1 cellular context compared by ENCODE assay signal in the genomic region with DNA sequence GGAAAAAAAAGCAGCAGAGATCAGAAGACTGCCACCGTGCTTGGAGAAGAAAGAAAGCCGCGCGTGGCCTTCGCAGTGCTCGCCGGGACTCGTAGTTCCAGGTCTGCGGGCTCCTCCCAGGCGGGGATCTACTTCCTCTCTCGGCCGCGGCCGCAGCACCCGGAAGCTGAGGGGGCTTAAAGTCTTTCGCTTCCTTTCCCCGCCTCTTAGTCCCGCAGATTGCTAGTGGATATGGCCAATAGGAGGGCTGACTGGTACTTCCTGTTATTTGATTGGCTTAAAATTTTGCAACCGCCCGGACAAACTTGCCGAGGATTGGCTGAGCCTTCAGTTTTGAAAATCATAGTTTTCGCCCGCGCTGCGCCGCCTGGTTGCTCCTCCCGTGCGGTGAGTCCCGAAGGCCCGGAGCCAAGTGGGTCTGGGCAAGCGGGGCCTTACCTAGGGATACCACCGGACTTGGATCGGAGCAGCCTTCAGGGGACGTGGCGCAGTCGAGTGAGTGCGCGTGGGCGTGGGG.
TF ChIP-seq lines count a peak whose summit lies in the region.

A gene (plus strand): TSS at position 343 of the 517 bp plus-strand sequence. CDS start 4,151 bp downstream, outside the sequence.

TF ChIP-seq in WTC11, 78 proteins besides CTCF, POLR2A, EP300 and RAD21 (continued from another document):
- TF ChIP-seq, protein P1, sequence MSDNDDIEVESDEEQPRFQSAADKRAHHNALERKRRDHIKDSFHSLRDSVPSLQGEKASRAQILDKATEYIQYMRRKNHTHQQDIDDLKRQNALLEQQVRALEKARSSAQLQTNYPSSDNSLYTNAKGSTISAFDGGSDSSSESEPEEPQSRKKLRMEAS (CRISPR knock-in tag; IDR thresholded peaks at IDR 0.05): peak; percentile 75; the same call in 1 of the 2 replicates
- TF ChIP-seq ZNF219 (CRISPR knock-in tag; IDR thresholded peaks at IDR 0.05; ENCODE audit: borderline replicate concordance): no peak
- TF ChIP-seq SP1 (CRISPR knock-in tag; conservative IDR thresholded peaks at IDR 0.05): no peak
- no peak for TF ChIP-seq HMGA2 (CRISPR knock-in tag; IDR thresholded peaks at IDR 0.05)
- peak; percentile 80 for TF ChIP-seq NFYB (CRISPR knock-in tag; conservative IDR thresholded peaks at IDR 0.05; ENCODE audit: low read depth)
- TF ChIP-seq, protein P2, sequence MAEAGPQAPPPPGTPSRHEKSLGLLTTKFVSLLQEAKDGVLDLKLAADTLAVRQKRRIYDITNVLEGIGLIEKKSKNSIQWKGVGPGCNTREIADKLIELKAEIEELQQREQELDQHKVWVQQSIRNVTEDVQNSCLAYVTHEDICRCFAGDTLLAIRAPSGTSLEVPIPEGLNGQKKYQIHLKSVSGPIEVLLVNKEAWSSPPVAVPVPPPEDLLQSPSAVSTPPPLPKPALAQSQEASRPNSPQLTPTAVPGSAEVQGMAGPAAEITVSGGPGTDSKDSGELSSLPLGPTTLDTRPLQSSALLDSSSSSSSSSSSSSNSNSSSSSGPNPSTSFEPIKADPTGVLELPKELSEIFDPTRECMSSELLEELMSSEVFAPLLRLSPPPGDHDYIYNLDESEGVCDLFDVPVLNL (CRISPR knock-in tag; IDR thresholded peaks at IDR 0.05; ENCODE audit: borderline replicate concordance, low read depth): peak; percentile 98
- TF ChIP-seq, protein P3, sequence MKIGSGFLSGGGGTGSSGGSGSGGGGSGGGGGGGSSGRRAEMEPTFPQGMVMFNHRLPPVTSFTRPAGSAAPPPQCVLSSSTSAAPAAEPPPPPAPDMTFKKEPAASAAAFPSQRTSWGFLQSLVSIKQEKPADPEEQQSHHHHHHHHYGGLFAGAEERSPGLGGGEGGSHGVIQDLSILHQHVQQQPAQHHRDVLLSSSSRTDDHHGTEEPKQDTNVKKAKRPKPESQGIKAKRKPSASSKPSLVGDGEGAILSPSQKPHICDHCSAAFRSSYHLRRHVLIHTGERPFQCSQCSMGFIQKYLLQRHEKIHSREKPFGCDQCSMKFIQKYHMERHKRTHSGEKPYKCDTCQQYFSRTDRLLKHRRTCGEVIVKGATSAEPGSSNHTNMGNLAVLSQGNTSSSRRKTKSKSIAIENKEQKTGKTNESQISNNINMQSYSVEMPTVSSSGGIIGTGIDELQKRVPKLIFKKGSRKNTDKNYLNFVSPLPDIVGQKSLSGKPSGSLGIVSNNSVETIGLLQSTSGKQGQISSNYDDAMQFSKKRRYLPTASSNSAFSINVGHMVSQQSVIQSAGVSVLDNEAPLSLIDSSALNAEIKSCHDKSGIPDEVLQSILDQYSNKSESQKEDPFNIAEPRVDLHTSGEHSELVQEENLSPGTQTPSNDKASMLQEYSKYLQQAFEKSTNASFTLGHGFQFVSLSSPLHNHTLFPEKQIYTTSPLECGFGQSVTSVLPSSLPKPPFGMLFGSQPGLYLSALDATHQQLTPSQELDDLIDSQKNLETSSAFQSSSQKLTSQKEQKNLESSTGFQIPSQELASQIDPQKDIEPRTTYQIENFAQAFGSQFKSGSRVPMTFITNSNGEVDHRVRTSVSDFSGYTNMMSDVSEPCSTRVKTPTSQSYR (CRISPR knock-in tag; IDR thresholded peaks at IDR 0.05): no peak
- TF ChIP-seq, protein P4, sequence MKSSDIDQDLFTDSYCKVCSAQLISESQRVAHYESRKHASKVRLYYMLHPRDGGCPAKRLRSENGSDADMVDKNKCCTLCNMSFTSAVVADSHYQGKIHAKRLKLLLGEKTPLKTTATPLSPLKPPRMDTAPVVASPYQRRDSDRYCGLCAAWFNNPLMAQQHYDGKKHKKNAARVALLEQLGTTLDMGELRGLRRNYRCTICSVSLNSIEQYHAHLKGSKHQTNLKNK (CRISPR knock-in tag; IDR thresholded peaks at IDR 0.05): no peak
- no peak for TF ChIP-seq SOX15 (CRISPR knock-in tag; IDR thresholded peaks at IDR 0.05)
- no peak for TF ChIP-seq KAT7 (CRISPR knock-in tag; IDR thresholded peaks at IDR 0.05; ENCODE audit: borderline replicate concordance)
- TF ChIP-seq, protein P5, sequence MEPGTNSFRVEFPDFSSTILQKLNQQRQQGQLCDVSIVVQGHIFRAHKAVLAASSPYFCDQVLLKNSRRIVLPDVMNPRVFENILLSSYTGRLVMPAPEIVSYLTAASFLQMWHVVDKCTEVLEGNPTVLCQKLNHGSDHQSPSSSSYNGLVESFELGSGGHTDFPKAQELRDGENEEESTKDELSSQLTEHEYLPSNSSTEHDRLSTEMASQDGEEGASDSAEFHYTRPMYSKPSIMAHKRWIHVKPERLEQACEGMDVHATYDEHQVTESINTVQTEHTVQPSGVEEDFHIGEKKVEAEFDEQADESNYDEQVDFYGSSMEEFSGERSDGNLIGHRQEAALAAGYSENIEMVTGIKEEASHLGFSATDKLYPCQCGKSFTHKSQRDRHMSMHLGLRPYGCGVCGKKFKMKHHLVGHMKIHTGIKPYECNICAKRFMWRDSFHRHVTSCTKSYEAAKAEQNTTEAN (CRISPR knock-in tag; IDR thresholded peaks at IDR 0.05): no peak
- TF ChIP-seq MYBL2 (CRISPR knock-in tag; IDR thresholded peaks at IDR 0.05): peak; percentile 99
- no peak for TF ChIP-seq FOXP1 (CRISPR knock-in tag; IDR thresholded peaks at IDR 0.05; ENCODE audit: borderline replicate concordance)
- no peak for TF ChIP-seq GTF2I (CRISPR knock-in tag; conservative IDR thresholded peaks at IDR 0.05)
- TF ChIP-seq JAZF1 (CRISPR knock-in tag; IDR thresholded peaks at IDR 0.05): no peak
- TF ChIP-seq, protein P6, sequence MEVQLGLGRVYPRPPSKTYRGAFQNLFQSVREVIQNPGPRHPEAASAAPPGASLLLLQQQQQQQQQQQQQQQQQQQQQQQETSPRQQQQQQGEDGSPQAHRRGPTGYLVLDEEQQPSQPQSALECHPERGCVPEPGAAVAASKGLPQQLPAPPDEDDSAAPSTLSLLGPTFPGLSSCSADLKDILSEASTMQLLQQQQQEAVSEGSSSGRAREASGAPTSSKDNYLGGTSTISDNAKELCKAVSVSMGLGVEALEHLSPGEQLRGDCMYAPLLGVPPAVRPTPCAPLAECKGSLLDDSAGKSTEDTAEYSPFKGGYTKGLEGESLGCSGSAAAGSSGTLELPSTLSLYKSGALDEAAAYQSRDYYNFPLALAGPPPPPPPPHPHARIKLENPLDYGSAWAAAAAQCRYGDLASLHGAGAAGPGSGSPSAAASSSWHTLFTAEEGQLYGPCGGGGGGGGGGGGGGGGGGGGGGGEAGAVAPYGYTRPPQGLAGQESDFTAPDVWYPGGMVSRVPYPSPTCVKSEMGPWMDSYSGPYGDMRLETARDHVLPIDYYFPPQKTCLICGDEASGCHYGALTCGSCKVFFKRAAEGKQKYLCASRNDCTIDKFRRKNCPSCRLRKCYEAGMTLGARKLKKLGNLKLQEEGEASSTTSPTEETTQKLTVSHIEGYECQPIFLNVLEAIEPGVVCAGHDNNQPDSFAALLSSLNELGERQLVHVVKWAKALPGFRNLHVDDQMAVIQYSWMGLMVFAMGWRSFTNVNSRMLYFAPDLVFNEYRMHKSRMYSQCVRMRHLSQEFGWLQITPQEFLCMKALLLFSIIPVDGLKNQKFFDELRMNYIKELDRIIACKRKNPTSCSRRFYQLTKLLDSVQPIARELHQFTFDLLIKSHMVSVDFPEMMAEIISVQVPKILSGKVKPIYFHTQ (CRISPR knock-in tag; IDR thresholded peaks at IDR 0.05): no peak
- TF ChIP-seq, protein P7, sequence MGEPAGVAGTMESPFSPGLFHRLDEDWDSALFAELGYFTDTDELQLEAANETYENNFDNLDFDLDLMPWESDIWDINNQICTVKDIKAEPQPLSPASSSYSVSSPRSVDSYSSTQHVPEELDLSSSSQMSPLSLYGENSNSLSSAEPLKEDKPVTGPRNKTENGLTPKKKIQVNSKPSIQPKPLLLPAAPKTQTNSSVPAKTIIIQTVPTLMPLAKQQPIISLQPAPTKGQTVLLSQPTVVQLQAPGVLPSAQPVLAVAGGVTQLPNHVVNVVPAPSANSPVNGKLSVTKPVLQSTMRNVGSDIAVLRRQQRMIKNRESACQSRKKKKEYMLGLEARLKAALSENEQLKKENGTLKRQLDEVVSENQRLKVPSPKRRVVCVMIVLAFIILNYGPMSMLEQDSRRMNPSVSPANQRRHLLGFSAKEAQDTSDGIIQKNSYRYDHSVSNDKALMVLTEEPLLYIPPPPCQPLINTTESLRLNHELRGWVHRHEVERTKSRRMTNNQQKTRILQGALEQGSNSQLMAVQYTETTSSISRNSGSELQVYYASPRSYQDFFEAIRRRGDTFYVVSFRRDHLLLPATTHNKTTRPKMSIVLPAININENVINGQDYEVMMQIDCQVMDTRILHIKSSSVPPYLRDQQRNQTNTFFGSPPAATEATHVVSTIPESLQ (CRISPR knock-in tag; IDR thresholded peaks at IDR 0.05): no peak
- no peak for TF ChIP-seq ELF4 (CRISPR knock-in tag; IDR thresholded peaks at IDR 0.05; ENCODE audit: low read depth)
- TF ChIP-seq OVOL2 (CRISPR knock-in tag; IDR thresholded peaks at IDR 0.05; ENCODE audit: borderline replicate concordance): no peak
- TF ChIP-seq, protein P8, sequence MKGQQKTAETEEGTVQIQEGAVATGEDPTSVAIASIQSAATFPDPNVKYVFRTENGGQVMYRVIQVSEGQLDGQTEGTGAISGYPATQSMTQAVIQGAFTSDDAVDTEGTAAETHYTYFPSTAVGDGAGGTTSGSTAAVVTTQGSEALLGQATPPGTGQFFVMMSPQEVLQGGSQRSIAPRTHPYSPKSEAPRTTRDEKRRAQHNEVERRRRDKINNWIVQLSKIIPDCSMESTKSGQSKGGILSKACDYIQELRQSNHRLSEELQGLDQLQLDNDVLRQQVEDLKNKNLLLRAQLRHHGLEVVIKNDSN (CRISPR knock-in tag; IDR thresholded peaks at IDR 0.05): no peak
- TF ChIP-seq ZNF416 (CRISPR knock-in tag; IDR thresholded peaks at IDR 0.05): no peak
- TF ChIP-seq, protein P9, sequence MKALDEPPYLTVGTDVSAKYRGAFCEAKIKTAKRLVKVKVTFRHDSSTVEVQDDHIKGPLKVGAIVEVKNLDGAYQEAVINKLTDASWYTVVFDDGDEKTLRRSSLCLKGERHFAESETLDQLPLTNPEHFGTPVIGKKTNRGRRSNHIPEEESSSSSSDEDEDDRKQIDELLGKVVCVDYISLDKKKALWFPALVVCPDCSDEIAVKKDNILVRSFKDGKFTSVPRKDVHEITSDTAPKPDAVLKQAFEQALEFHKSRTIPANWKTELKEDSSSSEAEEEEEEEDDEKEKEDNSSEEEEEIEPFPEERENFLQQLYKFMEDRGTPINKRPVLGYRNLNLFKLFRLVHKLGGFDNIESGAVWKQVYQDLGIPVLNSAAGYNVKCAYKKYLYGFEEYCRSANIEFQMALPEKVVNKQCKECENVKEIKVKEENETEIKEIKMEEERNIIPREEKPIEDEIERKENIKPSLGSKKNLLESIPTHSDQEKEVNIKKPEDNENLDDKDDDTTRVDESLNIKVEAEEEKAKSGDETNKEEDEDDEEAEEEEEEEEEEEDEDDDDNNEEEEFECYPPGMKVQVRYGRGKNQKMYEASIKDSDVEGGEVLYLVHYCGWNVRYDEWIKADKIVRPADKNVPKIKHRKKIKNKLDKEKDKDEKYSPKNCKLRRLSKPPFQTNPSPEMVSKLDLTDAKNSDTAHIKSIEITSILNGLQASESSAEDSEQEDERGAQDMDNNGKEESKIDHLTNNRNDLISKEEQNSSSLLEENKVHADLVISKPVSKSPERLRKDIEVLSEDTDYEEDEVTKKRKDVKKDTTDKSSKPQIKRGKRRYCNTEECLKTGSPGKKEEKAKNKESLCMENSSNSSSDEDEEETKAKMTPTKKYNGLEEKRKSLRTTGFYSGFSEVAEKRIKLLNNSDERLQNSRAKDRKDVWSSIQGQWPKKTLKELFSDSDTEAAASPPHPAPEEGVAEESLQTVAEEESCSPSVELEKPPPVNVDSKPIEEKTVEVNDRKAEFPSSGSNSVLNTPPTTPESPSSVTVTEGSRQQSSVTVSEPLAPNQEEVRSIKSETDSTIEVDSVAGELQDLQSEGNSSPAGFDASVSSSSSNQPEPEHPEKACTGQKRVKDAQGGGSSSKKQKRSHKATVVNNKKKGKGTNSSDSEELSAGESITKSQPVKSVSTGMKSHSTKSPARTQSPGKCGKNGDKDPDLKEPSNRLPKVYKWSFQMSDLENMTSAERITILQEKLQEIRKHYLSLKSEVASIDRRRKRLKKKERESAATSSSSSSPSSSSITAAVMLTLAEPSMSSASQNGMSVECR (CRISPR knock-in tag; IDR thresholded peaks at IDR 0.05; ENCODE audit: borderline replicate concordance): no peak
- 0 out of 2 replicates have a peak, but pooled peaks have one; percentile 19 for TF ChIP-seq ZNF232 (CRISPR knock-in tag; IDR thresholded peaks at IDR 0.05)
- TF ChIP-seq, protein P10, sequence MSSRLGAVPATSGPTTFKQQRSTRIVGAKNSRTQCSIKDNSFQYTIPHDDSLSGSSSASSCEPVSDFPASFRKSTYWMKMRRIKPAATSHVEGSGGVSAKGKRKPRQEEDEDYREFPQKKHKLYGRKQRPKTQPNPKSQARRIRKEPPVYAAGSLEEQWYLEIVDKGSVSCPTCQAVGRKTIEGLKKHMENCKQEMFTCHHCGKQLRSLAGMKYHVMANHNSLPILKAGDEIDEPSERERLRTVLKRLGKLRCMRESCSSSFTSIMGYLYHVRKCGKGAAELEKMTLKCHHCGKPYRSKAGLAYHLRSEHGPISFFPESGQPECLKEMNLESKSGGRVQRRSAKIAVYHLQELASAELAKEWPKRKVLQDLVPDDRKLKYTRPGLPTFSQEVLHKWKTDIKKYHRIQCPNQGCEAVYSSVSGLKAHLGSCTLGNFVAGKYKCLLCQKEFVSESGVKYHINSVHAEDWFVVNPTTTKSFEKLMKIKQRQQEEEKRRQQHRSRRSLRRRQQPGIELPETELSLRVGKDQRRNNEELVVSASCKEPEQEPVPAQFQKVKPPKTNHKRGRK (CRISPR knock-in tag; IDR thresholded peaks at IDR 0.05; ENCODE audit: borderline replicate concordance): no peak
- TF ChIP-seq, protein P11, sequence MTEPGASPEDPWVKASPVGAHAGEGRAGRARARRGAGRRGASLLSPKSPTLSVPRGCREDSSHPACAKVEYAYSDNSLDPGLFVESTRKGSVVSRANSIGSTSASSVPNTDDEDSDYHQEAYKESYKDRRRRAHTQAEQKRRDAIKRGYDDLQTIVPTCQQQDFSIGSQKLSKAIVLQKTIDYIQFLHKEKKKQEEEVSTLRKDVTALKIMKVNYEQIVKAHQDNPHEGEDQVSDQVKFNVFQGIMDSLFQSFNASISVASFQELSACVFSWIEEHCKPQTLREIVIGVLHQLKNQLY (CRISPR knock-in tag; IDR thresholded peaks at IDR 0.05): no peak
